In the genomic region with DNA sequence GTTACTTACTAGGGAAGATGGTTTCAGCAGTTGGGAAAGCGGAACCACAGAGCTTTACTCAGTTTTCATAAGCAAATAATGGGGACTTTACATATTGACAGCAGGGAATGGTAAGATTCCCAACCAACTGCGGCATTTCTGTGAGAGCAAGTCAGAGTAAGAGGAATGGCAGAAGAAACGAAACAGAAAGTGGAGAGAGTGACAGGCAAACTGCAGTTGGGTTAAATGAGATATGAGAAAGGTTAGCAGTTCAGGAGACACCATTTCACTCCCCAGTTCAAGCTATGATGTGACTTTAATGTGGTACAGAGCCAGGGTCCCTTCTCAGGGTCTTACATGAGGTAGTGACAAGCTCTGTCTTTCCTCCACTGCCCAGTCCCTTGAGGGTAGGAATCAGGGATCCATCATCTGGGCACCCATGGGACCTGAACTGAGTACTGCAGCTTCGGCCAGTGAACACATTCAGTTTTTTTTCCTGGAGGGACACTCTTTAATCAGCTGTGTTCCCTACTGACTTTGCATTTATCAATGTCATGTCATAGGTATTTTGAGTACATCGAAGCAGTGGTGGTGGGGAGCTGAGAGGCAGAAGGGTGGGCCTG, we compare ENCODE assay signal across 16 cellular contexts.
DNase-seq lines count a peak whose midpoint lies in the region; ATAC-seq and TF ChIP-seq lines count a peak whose summit lies in the region.
"Had no signal": no experiment of that assay in that cellular context is flagged by ENCODE, and none has a peak within 500 bp of the region (broad histone marks: within the 10 kb centered on the region; RNA-seq: fewer than 3 reads in every experiment).

No MANE protein-coding gene starts in this region.

- H4K20me1 ChIP-seq in OCI-LY1 (ENCODE audit: insufficient read depth, low read length), result no peaks in the 10 kb centered on the region

- no peak overlapping the region for H3K27ac ChIP-seq in OCI-LY1 (ENCODE audit: low read depth, low read length, poor library complexity, severe bottlenecking)

- H3K9ac ChIP-seq in OCI-LY1 (ENCODE audit: low read length), result no peak overlapping the region

- H3F3A ChIP-seq in OCI-LY1 (ENCODE audit: insufficient read depth, low read length), result no peaks in the 10 kb centered on the region

- H3K27me3 ChIP-seq in OCI-LY1 (ENCODE audit: insufficient read depth, low read length), result no peaks in the 10 kb centered on the region

- TF ChIP-seq CTCF in OCI-LY1 (IDR thresholded peaks at IDR 0.05; ENCODE audit: low read length), result no peak
- no peak for TF ChIP-seq CTCF in nephron progenitor cell (IDR thresholded peaks at IDR 0.05)

- H2AFZ ChIP-seq in OCI-LY1 (ENCODE audit: low read length), result no peak overlapping the region

- peaks cover 28% of the 10 kb centered on the region for H3K4me1 ChIP-seq in OCI-LY1 (ENCODE audit: insufficient read depth, low read length, severe bottlenecking)

- H3K4me1 Mint-ChIP-seq in nephron progenitor cell, result peaks cover 45% of the 10 kb centered on the region

- no peak overlapping the region for H3K4me3 Mint-ChIP-seq in nephron progenitor cell
- H3K4me3 Mint-ChIP-seq: naive B cell; stimulated activated naive CD8-positive, alpha-beta T cell treated with anti-CD3 and anti-CD28 coated beads, Interleukin-15, Interleukin-2, amounts not matched to agents 100 ng/mL and 50 ng/mL, for 24 hours had no signal

- peaks cover 4% of the 10 kb centered on the region; the same call in 1 of the 2 replicates for H3K36me3 ChIP-seq in OCI-LY1 (ENCODE audit: insufficient read depth, low read length)

- H3K79me2 ChIP-seq in OCI-LY1 (ENCODE audit: insufficient read depth, low read length), result no peaks in the 10 kb centered on the region

- H3K4me2 ChIP-seq in OCI-LY1 (ENCODE audit: low read length), result peak overlapping the region; percentile 11; the same call in 1 of the 2 replicates

- H3K4me3 ChIP-seq in OCI-LY1 (ENCODE audit: low read depth, low read length, poor library complexity, severe bottlenecking), result no peak overlapping the region

- H3K27me3 Mint-ChIP-seq in nephron progenitor cell (ENCODE audit: low read depth, poor library complexity), result peaks cover 3% of the 10 kb centered on the region

- no peak for DNase-seq in nephron progenitor cell
- no peak for DNase-seq in GM19240 (ENCODE audit: insufficient read length, low spot score)
- DNase-seq in midbrain (lab: John Stamatoyannopoulos, UW), result no peak
- DNase-seq: activated gamma-delta T cell, DMS 273 treated with DMSO at 0.1 percent for 48 hours, KBM-7, naive B cell, NCI-H510A treated with DMSO at 0.1 percent for 48 hours, right cardiac atrium, Right ventricle myocardium superior had no signal

- no peaks in the 10 kb centered on the region for H3K9me2 ChIP-seq in OCI-LY1 (ENCODE audit: low read depth, low read length)

- H3K9me3 ChIP-seq in OCI-LY1 (ENCODE audit: low read length), result 0 out of 2 replicates have a peak, but pooled peaks cover 6% of the 10 kb centered on the region

- H3K36me3 Mint-ChIP-seq in nephron progenitor cell (ENCODE audit: low read depth), result peaks cover 40% of the 10 kb centered on the region
- H3K36me3 Mint-ChIP-seq: naive B cell had no signal

- peak overlapping the region; percentile 65 for H3K27ac Mint-ChIP-seq in nephron progenitor cell
- H3K27ac Mint-ChIP-seq: stimulated activated naive CD8-positive, alpha-beta T cell treated with anti-CD3 and anti-CD28 coated beads, Interleukin-15, Interleukin-2, amounts not matched to agents 100 ng/mL and 50 ng/mL, for 24 hours had no signal

- H3K9me3 Mint-ChIP-seq in nephron progenitor cell, result peaks cover 20% of the 10 kb centered on the region

- ATAC-seq in GM18498 (IDR thresholded peaks at IDR 0.05; ENCODE audit: unreplicated experiment) (peak; percentile 45), GM21619 (IDR thresholded peaks at IDR 0.05; ENCODE audit: unreplicated experiment) (peak; percentile 50), GM18868 (IDR thresholded peaks at IDR 0.05; ENCODE audit: unreplicated experiment) (no peak), GM21526 (IDR thresholded peaks at IDR 0.05; ENCODE audit: low FRiP score, unreplicated experiment) (no peak)
- ATAC-seq: right cardiac atrium had no signal

Comparison
In these comparisons a context has a peak if more than half of its experiments do, and no peak if none do; other contexts are left out.
1. ATAC-seq: peak in GM18498 (single experiment) and GM21619 (single experiment); none in GM18868 (single experiment) and GM21526 (single experiment).